8 cellular contexts compared by ENCODE assay signal in the genomic region with DNA sequence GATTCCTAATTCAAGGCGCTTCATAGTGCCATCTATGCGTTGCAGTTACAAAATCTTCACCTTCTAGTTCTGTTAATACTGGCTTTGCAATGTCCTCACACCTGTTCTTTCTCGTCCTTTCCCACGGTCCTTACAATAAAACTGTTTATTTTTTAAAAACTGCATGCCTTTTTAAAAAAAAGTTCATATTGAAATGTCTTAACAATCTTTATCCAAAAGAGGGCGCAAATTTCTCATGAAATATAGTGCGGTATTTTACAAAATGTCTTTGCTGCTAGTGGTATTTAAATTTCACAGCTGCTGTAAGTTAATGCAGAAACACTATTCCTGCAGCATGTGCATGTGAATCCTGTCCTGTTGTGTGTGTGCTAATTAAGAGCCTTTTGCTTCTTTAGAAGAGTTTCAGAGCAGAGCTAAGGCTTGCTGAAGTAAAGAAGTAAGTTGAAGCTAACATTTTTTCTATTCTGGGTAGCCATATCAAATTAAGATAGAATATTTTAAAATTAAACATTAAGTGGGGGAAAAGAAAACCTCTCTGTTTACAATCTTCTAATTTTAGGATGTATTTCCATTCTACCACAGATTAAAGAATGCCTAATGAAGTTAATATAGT. TPM values are rescaled to one million over a fixed set of nuclear protein-coding genes. Genes with fewer than 3 reads are reported as not detected.
A peak's percentile ranks its signal among the peaks of the same experiment; 100 is the strongest.
DNase-seq lines count a peak whose midpoint lies in the region; ATAC-seq and TF ChIP-seq lines count a peak whose summit lies in the region.

No MANE protein-coding gene starts in this region.

- H3K36me3 ChIP-seq in effector memory CD4-positive, alpha-beta T cell (ENCODE audit: control insufficient read depth, insufficient read depth, low read length), result no peaks in the 10 kb centered on the region

- no peaks in the 10 kb centered on the region for H3K9me3 ChIP-seq in AG04450 (ENCODE audit: control insufficient read depth, insufficient read depth, low read length)
- no peaks in the 10 kb centered on the region for H3K9me3 ChIP-seq in H9 (ENCODE audit: control insufficient read depth, low read depth, low read length)
- H3K9me3 ChIP-seq in effector memory CD4-positive, alpha-beta T cell (ENCODE audit: control insufficient read depth, low read length), result no peaks in the 10 kb centered on the region

- no peak for DNase-seq in AG04450 (ENCODE audit: low read depth, low spot score)
- DNase-seq in H9, result no peak
- peak; percentile 32 for DNase-seq in RPMI8226
- DNase-seq in foreskin melanocyte, result peak; percentile 29
- DNase-seq in effector memory CD4-positive, alpha-beta T cell, result no peak

- H3K27me3 Mint-ChIP-seq in H9 (ENCODE audit: low read depth), result no peaks in the 10 kb centered on the region
- peaks cover 30% of the 10 kb centered on the region for H3K27me3 Mint-ChIP-seq in activated T-helper 17 cell treated with anti-CD3 and anti-CD28 coated beads, Interleukin-2, amount 50 U/mL, for 72 hours

- no peak overlapping the region for H3K9ac ChIP-seq in H9 (ENCODE audit: extremely low read depth, insufficient read length, low read length)

- no peak overlapping the region for H3K14ac ChIP-seq in H9 (ENCODE audit: insufficient read depth, low read length)

- no peak overlapping the region for H3K56ac ChIP-seq in H9 (ENCODE audit: insufficient read length, low read depth, low read length)

- CTCF ChIA-PET in AG04450 (lab: Charles Lee), result interaction anchor here (0.5 to 3.3 kb wide), 33 partner anchors 8 to 1421 kb away, joined by 3 to 75 read pairs (median 3); no protein-coding TSS in a partner anchor

- H3K27ac ChIP-seq in AG04450 (ENCODE audit: low read depth, low read length) (no peak overlapping the region), H9 (ENCODE audit: insufficient read length, low read depth, low read length) (no peak overlapping the region)
- H3K27ac ChIP-seq in effector memory CD4-positive, alpha-beta T cell (ENCODE audit: insufficient read depth, low read length, poor library complexity, severe bottlenecking), result no peak overlapping the region

- H4K91ac ChIP-seq in H9 (ENCODE audit: insufficient read length, low read depth, low read length), result no peak overlapping the region

- no peaks in the 10 kb centered on the region for H3K79me1 ChIP-seq in H9 (ENCODE audit: insufficient read depth, low read depth, low read length, poor library complexity, severe bottlenecking)

- peak; percentile 49 for TF ChIP-seq CTCF in AG04450 (IDR thresholded peaks at IDR 0.05; ENCODE audit: low read depth, low read length)
- peak; percentile 59 for TF ChIP-seq CTCF in H9 (conservative IDR thresholded peaks at IDR 0.05)

- no peaks in the 10 kb centered on the region for H3K79me2 ChIP-seq in H9 (ENCODE audit: insufficient read depth, low read length)

- H2BK5ac ChIP-seq in H9 (ENCODE audit: insufficient read length, low read length), result no peak overlapping the region

- no peak overlapping the region for H2BK120ac ChIP-seq in H9 (ENCODE audit: low read depth, low read length, poor library complexity, severe bottlenecking)

- no peak overlapping the region for H3K4me3 Mint-ChIP-seq in H9
- H3K4me3 Mint-ChIP-seq in activated T-helper 17 cell treated with anti-CD3 and anti-CD28 coated beads, Interleukin-2, amount 50 U/mL, for 72 hours, result no peak overlapping the region

- WGBS in H9 (ENCODE audit: extremely low coverage, insufficient read length, low lambda C conversion rate), result no CpG with 5 or more reads among the region's 6 CpGs

- ATAC-seq in HG03280 (IDR thresholded peaks at IDR 0.05; ENCODE audit: unreplicated experiment), result no peak
- ATAC-seq in activated CD4-positive, CD25-positive, alpha-beta regulatory T cell treated with anti-CD3 and anti-CD28 coated beads, Interleukin-2, amount 50 U/mL, for 24 hours, result no peak
- no peak for ATAC-seq in activated T-helper 17 cell treated with anti-CD3 and anti-CD28 coated beads, Interleukin-2, amount 50 U/mL, for 72 hours (replicated peaks)

- peaks cover 29 to 32% of the 10 kb centered on the region in 2 experiments for H3K4me1 Mint-ChIP-seq in H9
- H3K4me1 Mint-ChIP-seq in activated T-helper 17 cell treated with anti-CD3 and anti-CD28 coated beads, Interleukin-2, amount 50 U/mL, for 72 hours, result peaks cover 8% of the 10 kb centered on the region

- no peak overlapping the region for H3K18ac ChIP-seq in H9 (ENCODE audit: insufficient read length, low read depth, low read length)

- H3K23ac ChIP-seq in H9 (ENCODE audit: insufficient read length, low read depth, low read length), result no peak overlapping the region

- no peaks in the 10 kb centered on the region for H3K23me2 ChIP-seq in H9 (ENCODE audit: insufficient read length, low read depth, low read length, poor library complexity, severe bottlenecking)

- no peaks in the 10 kb centered on the region for H3K4me1 ChIP-seq in H9 (ENCODE audit: insufficient read depth, low read length)
- H3K4me1 ChIP-seq in effector memory CD4-positive, alpha-beta T cell (ENCODE audit: control insufficient read depth, insufficient read depth, low read length, poor library complexity, severe bottlenecking), result no peaks in the 10 kb centered on the region

- H3K27ac Mint-ChIP-seq in H9, result peak overlapping the region in 1 of 3 experiments; percentile 13; a peak in 1 of 7 replicates
- H3K27ac Mint-ChIP-seq in activated T-helper 17 cell treated with anti-CD3 and anti-CD28 coated beads, Interleukin-2, amount 50 U/mL, for 72 hours, result no peak overlapping the region

- no peaks in the 10 kb centered on the region for H3K9me3 Mint-ChIP-seq in H9
- H3K9me3 Mint-ChIP-seq in activated T-helper 17 cell treated with anti-CD3 and anti-CD28 coated beads, Interleukin-2, amount 50 U/mL, for 72 hours, result no peaks in the 10 kb centered on the region

- H2BK12ac ChIP-seq in H9 (ENCODE audit: insufficient read length, low read depth, low read length), result no peak overlapping the region

- no peak overlapping the region for H2BK20ac ChIP-seq in H9 (ENCODE audit: low read depth, low read length, poor library complexity, severe bottlenecking)

- H3T11ph ChIP-seq in H9 (ENCODE audit: low read length), result no peak overlapping the region

- H3K27me3 ChIP-seq in AG04450 (ENCODE audit: control insufficient read depth, insufficient read depth, low read length) (no peaks in the 10 kb centered on the region), H9 (ENCODE audit: insufficient read depth, low read length) (no peaks in the 10 kb centered on the region)
- H3K27me3 ChIP-seq in effector memory CD4-positive, alpha-beta T cell (replicated peaks; ENCODE audit: control insufficient read depth, insufficient read depth, low read length, poor library complexity, severe bottlenecking), result no peaks in the 10 kb centered on the region

- H3K36me3 Mint-ChIP-seq in H9 (ENCODE audit: insufficient read depth in 1 of 3, low read depth in 3 of 3), result no peaks in the 10 kb centered on the region
- no peaks in the 10 kb centered on the region for H3K36me3 Mint-ChIP-seq in activated T-helper 17 cell treated with anti-CD3 and anti-CD28 coated beads, Interleukin-2, amount 50 U/mL, for 72 hours (ENCODE audit: low read depth)

- H4K5ac ChIP-seq in H9 (ENCODE audit: insufficient read length, low read depth, low read length), result no peak overlapping the region

- H3K4me2 ChIP-seq in H9 (ENCODE audit: insufficient read depth, insufficient read length, low read length), result no peak overlapping the region

- no peak overlapping the region for H2BK15ac ChIP-seq in H9 (ENCODE audit: low read depth, low read length)

- H2AFZ ChIP-seq in H9 (ENCODE audit: low read length), result no peak overlapping the region

- no peak overlapping the region for H3K4me3 ChIP-seq in AG04450 (ENCODE audit: low read depth, low read length)
- no peak overlapping the region for H3K4me3 ChIP-seq in effector memory CD4-positive, alpha-beta T cell (ENCODE audit: insufficient read depth, low read depth, low read length, poor library complexity, severe bottlenecking)

- H3K4ac ChIP-seq in H9 (ENCODE audit: low read depth, low read length), result no peak overlapping the region

- no peak overlapping the region for H2AK5ac ChIP-seq in H9 (ENCODE audit: insufficient read length, low read length)

- POLR2A ChIA-PET in AG04450 (lab: Yijun Ruan, JAX), result no interaction called here

- H4K20me1 ChIP-seq in H9 (ENCODE audit: control insufficient read depth, insufficient read depth, insufficient read length), result no peaks in the 10 kb centered on the region

- no peak overlapping the region for H4K8ac ChIP-seq in H9 (replicated peaks; ENCODE audit: insufficient read length, low read depth, low read length)

RNA-seq across cellular contexts. Expression of gene CLDN10, which starts 15.8 kb away (rescaled TPM):
- not detected in 2 replicates for polyA plus RNA-seq in AG04450 (2011; rRNA removed)
- polyA minus RNA-seq in AG04450 (2011; rRNA and poly(A)+ RNA removed), result not detected in 2 replicates
- 20.7 and 20.9 TPM in 2 replicates for total RNA-seq in H9 (2021)
- total RNA-seq in activated T-helper 17 cell treated with anti-CD3 and anti-CD28 coated beads, Interleukin-2, amount 50 U/mL, for 72 hours, result not detected

Comparison
In these comparisons a context has a peak if more than half of its experiments do, and no peak if none do; other contexts are left out.
1. DNase-seq: peak in RPMI8226 (single experiment) and foreskin melanocyte (single experiment); none in AG04450 (single experiment), H9 (single experiment) and effector memory CD4-positive, alpha-beta T cell (0 of 3).
2. RNA of gene CLDN10, which starts 15.8 kb away (total RNA-seq): 20.7 to 20.9 TPM in H9; not detected in activated T-helper 17 cell treated with anti-CD3 and anti-CD28 coated beads, Interleukin-2, amount 50 U/mL, for 72 hours; every median in the first group is over 10 times any median in the second.